In genomic region chr10:90417056-90417455, GRCh38 we compare ENCODE assay signal across 1 cellular context.
TF ChIP-seq lines count a peak whose summit lies in the region.

No MANE protein-coding gene starts in this region.

TF ChIP-seq in HCT116, 20 proteins besides CTCF, POLR2A, EP300 and RAD21 (continued from another document):
- no peak for TF ChIP-seq ZBTB33 (IDR thresholded peaks at IDR 0.05; ENCODE audit: extremely low read depth, insufficient replicate concordance, low read length)
- no peak for TF ChIP-seq EGR1 (IDR thresholded peaks at IDR 0.05; ENCODE audit: low read depth)
- TF ChIP-seq, protein P1, sequence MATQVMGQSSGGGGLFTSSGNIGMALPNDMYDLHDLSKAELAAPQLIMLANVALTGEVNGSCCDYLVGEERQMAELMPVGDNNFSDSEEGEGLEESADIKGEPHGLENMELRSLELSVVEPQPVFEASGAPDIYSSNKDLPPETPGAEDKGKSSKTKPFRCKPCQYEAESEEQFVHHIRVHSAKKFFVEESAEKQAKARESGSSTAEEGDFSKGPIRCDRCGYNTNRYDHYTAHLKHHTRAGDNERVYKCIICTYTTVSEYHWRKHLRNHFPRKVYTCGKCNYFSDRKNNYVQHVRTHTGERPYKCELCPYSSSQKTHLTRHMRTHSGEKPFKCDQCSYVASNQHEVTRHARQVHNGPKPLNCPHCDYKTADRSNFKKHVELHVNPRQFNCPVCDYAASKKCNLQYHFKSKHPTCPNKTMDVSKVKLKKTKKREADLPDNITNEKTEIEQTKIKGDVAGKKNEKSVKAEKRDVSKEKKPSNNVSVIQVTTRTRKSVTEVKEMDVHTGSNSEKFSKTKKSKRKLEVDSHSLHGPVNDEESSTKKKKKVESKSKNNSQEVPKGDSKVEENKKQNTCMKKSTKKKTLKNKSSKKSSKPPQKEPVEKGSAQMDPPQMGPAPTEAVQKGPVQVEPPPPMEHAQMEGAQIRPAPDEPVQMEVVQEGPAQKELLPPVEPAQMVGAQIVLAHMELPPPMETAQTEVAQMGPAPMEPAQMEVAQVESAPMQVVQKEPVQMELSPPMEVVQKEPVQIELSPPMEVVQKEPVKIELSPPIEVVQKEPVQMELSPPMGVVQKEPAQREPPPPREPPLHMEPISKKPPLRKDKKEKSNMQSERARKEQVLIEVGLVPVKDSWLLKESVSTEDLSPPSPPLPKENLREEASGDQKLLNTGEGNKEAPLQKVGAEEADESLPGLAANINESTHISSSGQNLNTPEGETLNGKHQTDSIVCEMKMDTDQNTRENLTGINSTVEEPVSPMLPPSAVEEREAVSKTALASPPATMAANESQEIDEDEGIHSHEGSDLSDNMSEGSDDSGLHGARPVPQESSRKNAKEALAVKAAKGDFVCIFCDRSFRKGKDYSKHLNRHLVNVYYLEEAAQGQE (IDR thresholded peaks at IDR 0.05; ENCODE audit: low read depth) = no peak
- TF ChIP-seq JUND (IDR thresholded peaks at IDR 0.05) = no peak
